Comparison of ENCODE assay signal across 8 cellular contexts in genomic region chr7:7099584-7100014, GRCh38.
DNase-seq lines count a peak whose midpoint lies in the region; ATAC-seq and TF ChIP-seq lines count a peak whose summit lies in the region.

No MANE protein-coding gene starts in this region.

- H3K4me3 ChIP-seq in BJ (ENCODE audit: low read depth, low read length): no peak overlapping the region
- no peak overlapping the region for H3K4me3 ChIP-seq in body of pancreas
- peak overlapping the region; percentile 38; the same call in 1 of the 2 replicates for H3K4me3 ChIP-seq in iPS-20b (ENCODE audit: low read length)

- H3K9me3 ChIP-seq in body of pancreas (no peaks in the 10 kb centered on the region), iPS-20b (ENCODE audit: insufficient read depth, low read depth, low read length) (no peaks in the 10 kb centered on the region)

- H3K27me3 ChIP-seq in BJ (ENCODE audit: control insufficient read depth, insufficient read depth, low read length) (no peaks in the 10 kb centered on the region), body of pancreas (no peaks in the 10 kb centered on the region), iPS-20b (ENCODE audit: insufficient read depth, low read length) (no peaks in the 10 kb centered on the region)

- 33 to 40% methylated on average over 1 of the region's 1 CpG for WGBS in body of pancreas, 2 donors

- TF ChIP-seq CTCF in BJ (IDR thresholded peaks at IDR 0.05; ENCODE audit: insufficient read depth, low read depth, low read length) (no peak), body of pancreas (IDR thresholded peaks at IDR 0.05) (no peak)

- ATAC-seq in body of pancreas: peak; percentile 96
- no peak for ATAC-seq in GM19351 (IDR thresholded peaks at IDR 0.05; ENCODE audit: unreplicated experiment)
- no peak for ATAC-seq in GM19023 (IDR thresholded peaks at IDR 0.05; ENCODE audit: unreplicated experiment)
- ATAC-seq in GM19455 (IDR thresholded peaks at IDR 0.05; ENCODE audit: unreplicated experiment): no peak

- DNase-seq in BJ (ENCODE audit: low read depth): peak; percentile 72
- peak; percentile 100 for DNase-seq in LHCN-M2 (ENCODE audit: low read depth)
- peak; percentile 76 to 85 (median 80) for DNase-seq in body of pancreas
- DNase-seq in smooth muscle cell of the brain vasculature (ENCODE audit: low read depth, low spot score): peak; percentile 80

- intact Hi-C loops in body of pancreas (cut with DNase I): loop anchor here (10.0 kb wide), 1 partner anchor 435 kb away; the partner anchor contains the start of gene COL28A1

- H3K27ac ChIP-seq in body of pancreas (peak overlapping the region; percentile 33 to 46 (median 36)), iPS-20b (ENCODE audit: low read length) (peak overlapping the region; percentile 57)

- TF ChIP-seq POLR2A in body of pancreas (IDR thresholded peaks at IDR 0.05): no peak

- H3K4me1 ChIP-seq in body of pancreas (peaks cover 15% of the 10 kb centered on the region), iPS-20b (ENCODE audit: insufficient read depth, low read length) (peaks cover 35% of the 10 kb centered on the region)

- peak overlapping the region; percentile 63; the same call in 1 of the 2 replicates for H3K9ac ChIP-seq in iPS-20b (ENCODE audit: low read depth, low read length)

- CTCF ChIA-PET in BJ (lab: Yijun Ruan, JAX): interaction anchor here (0.6 to 2.2 kb wide), 5 partner anchors 14 to 443 kb away, joined by 3 to 12 read pairs (median 4); no protein-coding TSS in a partner anchor

- no peaks in the 10 kb centered on the region for H3K36me3 ChIP-seq in BJ (ENCODE audit: control insufficient read depth, insufficient read depth, low read length)
- no peaks in the 10 kb centered on the region for H3K36me3 ChIP-seq in body of pancreas (replicated peaks in 1 of 2; ENCODE audit: insufficient read depth in 1 of 2, low read depth in 2 of 2)
- H3K36me3 ChIP-seq in iPS-20b (ENCODE audit: insufficient read depth, low read depth, low read length): no peaks in the 10 kb centered on the region

- POLR2A ChIA-PET in BJ (lab: Charles Lee): interaction anchor here (0.6 kb wide), 1 partner anchor 45 kb away, joined by 3 read pairs; no protein-coding TSS in a partner anchor
